ENCODE assay signal across 9 cellular contexts in the genomic region with DNA sequence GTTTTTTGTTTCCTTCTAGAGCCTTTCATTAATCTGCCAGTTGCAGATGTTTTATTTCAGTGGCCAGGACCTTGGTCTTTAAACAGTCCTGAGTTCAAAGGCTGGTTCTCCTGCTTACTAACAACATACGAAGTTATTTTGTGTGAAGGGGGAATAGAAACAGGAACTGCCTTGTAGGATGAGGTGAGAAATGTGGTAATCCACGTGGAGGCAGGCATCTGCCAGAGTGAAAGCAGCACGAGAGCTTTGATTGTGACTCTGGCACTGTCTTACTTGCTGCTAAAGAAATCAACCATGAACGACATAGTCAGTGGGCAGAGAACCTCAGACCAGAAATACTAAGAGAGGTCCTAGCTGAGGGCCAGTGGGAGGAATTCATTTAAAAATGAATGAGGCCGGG. TPM values are rescaled to one million over a fixed set of nuclear protein-coding genes. Genes with fewer than 3 reads are reported as not detected.
DNase-seq lines count a peak whose midpoint lies in the region; ATAC-seq and TF ChIP-seq lines count a peak whose summit lies in the region.
"Had no signal": no experiment of that assay in that cellular context is flagged by ENCODE, and none has a peak within 500 bp of the region (broad histone marks: within the 10 kb centered on the region; RNA-seq: fewer than 3 reads in every experiment).

No MANE protein-coding gene starts in this region.

- DNase-seq in NOMO-1 treated with DMSO at 0.1 percent for 48 hours (lab: John Stamatoyannopoulos, UW; ENCODE audit: unreplicated experiment) (peak; percentile 85), neural progenitor cell (ENCODE audit: low spot score) (no peak), NCI-H1436 treated with DMSO at 0.1 percent for 48 hours (lab: John Stamatoyannopoulos, UW) (no peak)
- DNase-seq: activated CD4-positive, alpha-beta T cell treated with anti-CD3 and anti-CD28 coated beads, Interleukin-2, amount 50 U/mL, for 4 hours had no signal

- no peak overlapping the region for H3K27ac ChIP-seq in neural progenitor cell

- no peaks in the 10 kb centered on the region for H3K9me3 ChIP-seq in neural progenitor cell (ENCODE audit: low read depth)

- H3K79me2 ChIP-seq in neural progenitor cell (ENCODE audit: low read depth), result no peaks in the 10 kb centered on the region

- no peaks in the 10 kb centered on the region for H3F3A ChIP-seq in neural progenitor cell (ENCODE audit: low read depth)

- no peaks in the 10 kb centered on the region for H3K36me3 ChIP-seq in neural progenitor cell

- no peaks in the 10 kb centered on the region for H3K27me3 ChIP-seq in neural progenitor cell

- no peaks in the 10 kb centered on the region for H4K20me1 ChIP-seq in neural progenitor cell (ENCODE audit: low read depth)

- H3K4me1 ChIP-seq in neural progenitor cell, result no peaks in the 10 kb centered on the region

- H3K9me3 Mint-ChIP-seq in nephron, result no peaks in the 10 kb centered on the region
- no peaks in the 10 kb centered on the region for H3K9me3 Mint-ChIP-seq in neural progenitor cell

- H2AFZ ChIP-seq in neural progenitor cell (replicated peaks), result no peak overlapping the region

- H3K4me2 ChIP-seq in neural progenitor cell, result no peak overlapping the region

- H3K36me3 Mint-ChIP-seq in nephron (ENCODE audit: low read depth) (peaks cover 59% of the 10 kb centered on the region), neural progenitor cell (peaks cover 3% of the 10 kb centered on the region)

- ATAC-seq in GM18907 (IDR thresholded peaks at IDR 0.05; ENCODE audit: unreplicated experiment) (peak; percentile 59), HG02623 (IDR thresholded peaks at IDR 0.05; ENCODE audit: unreplicated experiment) (peak; percentile 51), SK-N-SH treated with all-trans-retinoic acid at 6 μM for 48 hours (no peak)

- no peak overlapping the region for H3K9ac ChIP-seq in neural progenitor cell

- no peak overlapping the region for H3K4me3 ChIP-seq in neural progenitor cell
- H3K4me3 ChIP-seq: skin epidermis had no signal

- no peak overlapping the region for H3K4me3 Mint-ChIP-seq in nephron
- H3K4me3 Mint-ChIP-seq in neural progenitor cell, result no peak overlapping the region

- TF ChIP-seq CTCF in nephron (IDR thresholded peaks at IDR 0.05; ENCODE audit: unreplicated experiment in 3 of 3) (no peak), neural progenitor cell (IDR thresholded peaks at IDR 0.05) (no peak)

- H3K4me1 Mint-ChIP-seq in nephron (peaks cover 25% of the 10 kb centered on the region), neural progenitor cell (peaks cover 18% of the 10 kb centered on the region)

- H3K27ac Mint-ChIP-seq in nephron, result peak overlapping the region; percentile 54 to 84 (median 76)
- H3K27ac Mint-ChIP-seq in neural progenitor cell, result no peak overlapping the region

- H3K27me3 Mint-ChIP-seq in nephron (ENCODE audit: low read depth) (no peaks in the 10 kb centered on the region), neural progenitor cell (ENCODE audit: insufficient read depth, low read depth) (peaks cover 2% of the 10 kb centered on the region)

TF ChIP-seq in SK-N-SH treated with all-trans-retinoic acid at 6 μM for 48 hours, 23 proteins besides CTCF, POLR2A, EP300 and RAD21:
- TF ChIP-seq ZC3H10 (CRISPR knock-in tag; IDR thresholded peaks at IDR 0.05), result no peak
- no peak for TF ChIP-seq ISL1 (CRISPR knock-in tag; IDR thresholded peaks at IDR 0.05)
- no peak for TF ChIP-seq ZNF70 (CRISPR knock-in tag; IDR thresholded peaks at IDR 0.05)
- TF ChIP-seq GLIS3 (CRISPR knock-in tag; IDR thresholded peaks at IDR 0.05), result no peak
- TF ChIP-seq ZNF565 (CRISPR knock-in tag; conservative IDR thresholded peaks at IDR 0.05; ENCODE audit: low read depth), result no peak
- TF ChIP-seq, protein P1, sequence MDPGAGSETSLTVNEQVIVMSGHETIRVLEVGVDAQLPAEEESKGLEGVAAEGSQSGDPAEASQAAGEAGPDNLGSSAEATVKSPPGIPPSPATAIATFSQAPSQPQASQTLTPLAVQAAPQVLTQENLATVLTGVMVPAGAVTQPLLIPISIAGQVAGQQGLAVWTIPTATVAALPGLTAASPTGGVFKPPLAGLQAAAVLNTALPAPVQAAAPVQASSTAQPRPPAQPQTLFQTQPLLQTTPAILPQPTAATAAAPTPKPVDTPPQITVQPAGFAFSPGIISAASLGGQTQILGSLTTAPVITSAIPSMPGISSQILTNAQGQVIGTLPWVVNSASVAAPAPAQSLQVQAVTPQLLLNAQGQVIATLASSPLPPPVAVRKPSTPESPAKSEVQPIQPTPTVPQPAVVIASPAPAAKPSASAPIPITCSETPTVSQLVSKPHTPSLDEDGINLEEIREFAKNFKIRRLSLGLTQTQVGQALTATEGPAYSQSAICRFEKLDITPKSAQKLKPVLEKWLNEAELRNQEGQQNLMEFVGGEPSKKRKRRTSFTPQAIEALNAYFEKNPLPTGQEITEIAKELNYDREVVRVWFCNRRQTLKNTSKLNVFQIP (CRISPR knock-in tag; IDR thresholded peaks at IDR 0.05; ENCODE audit: borderline replicate concordance, low read depth), result no peak
- TF ChIP-seq ZNF8 (CRISPR knock-in tag; IDR thresholded peaks at IDR 0.05), result no peak
- no peak for TF ChIP-seq CSDC2 (CRISPR knock-in tag; IDR thresholded peaks at IDR 0.05)
- TF ChIP-seq SNAI2 (CRISPR knock-in tag; IDR thresholded peaks at IDR 0.05), result no peak
- TF ChIP-seq, protein P2, sequence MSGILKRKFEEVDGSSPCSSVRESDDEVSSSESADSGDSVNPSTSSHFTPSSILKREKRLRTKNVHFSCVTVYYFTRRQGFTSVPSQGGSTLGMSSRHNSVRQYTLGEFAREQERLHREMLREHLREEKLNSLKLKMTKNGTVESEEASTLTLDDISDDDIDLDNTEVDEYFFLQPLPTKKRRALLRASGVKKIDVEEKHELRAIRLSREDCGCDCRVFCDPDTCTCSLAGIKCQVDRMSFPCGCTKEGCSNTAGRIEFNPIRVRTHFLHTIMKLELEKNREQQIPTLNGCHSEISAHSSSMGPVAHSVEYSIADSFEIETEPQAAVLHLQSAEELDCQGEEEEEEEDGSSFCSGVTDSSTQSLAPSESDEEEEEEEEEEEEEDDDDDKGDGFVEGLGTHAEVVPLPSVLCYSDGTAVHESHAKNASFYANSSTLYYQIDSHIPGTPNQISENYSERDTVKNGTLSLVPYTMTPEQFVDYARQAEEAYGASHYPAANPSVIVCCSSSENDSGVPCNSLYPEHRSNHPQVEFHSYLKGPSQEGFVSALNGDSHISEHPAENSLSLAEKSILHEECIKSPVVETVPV (CRISPR knock-in tag; IDR thresholded peaks at IDR 0.05), result no peak
- TF ChIP-seq OSR1 (CRISPR knock-in tag; IDR thresholded peaks at IDR 0.05), result no peak
- TF ChIP-seq ZFP3 (CRISPR knock-in tag; IDR thresholded peaks at IDR 0.05), result no peak
- no peak for TF ChIP-seq ARNTL (CRISPR knock-in tag; IDR thresholded peaks at IDR 0.05; ENCODE audit: borderline replicate concordance, low read depth)
- TF ChIP-seq ESRRG (CRISPR knock-in tag; IDR thresholded peaks at IDR 0.05), result no peak
- TF ChIP-seq, protein P3, sequence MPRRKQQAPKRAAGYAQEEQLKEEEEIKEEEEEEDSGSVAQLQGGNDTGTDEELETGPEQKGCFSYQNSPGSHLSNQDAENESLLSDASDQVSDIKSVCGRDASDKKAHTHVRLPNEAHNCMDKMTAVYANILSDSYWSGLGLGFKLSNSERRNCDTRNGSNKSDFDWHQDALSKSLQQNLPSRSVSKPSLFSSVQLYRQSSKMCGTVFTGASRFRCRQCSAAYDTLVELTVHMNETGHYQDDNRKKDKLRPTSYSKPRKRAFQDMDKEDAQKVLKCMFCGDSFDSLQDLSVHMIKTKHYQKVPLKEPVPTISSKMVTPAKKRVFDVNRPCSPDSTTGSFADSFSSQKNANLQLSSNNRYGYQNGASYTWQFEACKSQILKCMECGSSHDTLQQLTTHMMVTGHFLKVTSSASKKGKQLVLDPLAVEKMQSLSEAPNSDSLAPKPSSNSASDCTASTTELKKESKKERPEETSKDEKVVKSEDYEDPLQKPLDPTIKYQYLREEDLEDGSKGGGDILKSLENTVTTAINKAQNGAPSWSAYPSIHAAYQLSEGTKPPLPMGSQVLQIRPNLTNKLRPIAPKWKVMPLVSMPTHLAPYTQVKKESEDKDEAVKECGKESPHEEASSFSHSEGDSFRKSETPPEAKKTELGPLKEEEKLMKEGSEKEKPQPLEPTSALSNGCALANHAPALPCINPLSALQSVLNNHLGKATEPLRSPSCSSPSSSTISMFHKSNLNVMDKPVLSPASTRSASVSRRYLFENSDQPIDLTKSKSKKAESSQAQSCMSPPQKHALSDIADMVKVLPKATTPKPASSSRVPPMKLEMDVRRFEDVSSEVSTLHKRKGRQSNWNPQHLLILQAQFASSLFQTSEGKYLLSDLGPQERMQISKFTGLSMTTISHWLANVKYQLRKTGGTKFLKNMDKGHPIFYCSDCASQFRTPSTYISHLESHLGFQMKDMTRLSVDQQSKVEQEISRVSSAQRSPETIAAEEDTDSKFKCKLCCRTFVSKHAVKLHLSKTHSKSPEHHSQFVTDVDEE (CRISPR knock-in tag; IDR thresholded peaks at IDR 0.05), result no peak
- TF ChIP-seq ZFP30 (CRISPR knock-in tag; IDR thresholded peaks at IDR 0.05), result no peak
- TF ChIP-seq TOX (CRISPR knock-in tag; IDR thresholded peaks at IDR 0.05; ENCODE audit: borderline replicate concordance), result no peak
- TF ChIP-seq TCF4 (CRISPR knock-in tag; IDR thresholded peaks at IDR 0.05; ENCODE audit: borderline replicate concordance), result no peak
- TF ChIP-seq PPARA (CRISPR knock-in tag; IDR thresholded peaks at IDR 0.05; ENCODE audit: borderline replicate concordance), result no peak
- TF ChIP-seq RARB (CRISPR knock-in tag; IDR thresholded peaks at IDR 0.05), result no peak

RNA-seq across cellular contexts. Expression of a gene that starts 30.4 kb away (rescaled TPM):
- total RNA-seq in neural progenitor cell (ENCODE audit: low replicate concordance), result 5.1 and 12.3 TPM in 2 replicates

RNA-seq across cellular contexts. Expression of a gene that starts 37.1 kb away (rescaled TPM):
- total RNA-seq in neural progenitor cell (ENCODE audit: low replicate concordance), result not detected in 2 replicates

RNA-seq across cellular contexts. Expression of a gene that starts 41.9 kb away (rescaled TPM):
- 4.3 and 5.7 TPM in 2 replicates for total RNA-seq in neural progenitor cell (ENCODE audit: low replicate concordance)
